Comparison of ENCODE assay signal across 10 cellular contexts in genomic region chr5:43010956-43011355, GRCh38. TPM values are rescaled to one million over a fixed set of nuclear protein-coding genes. Genes with fewer than 3 reads are reported as not detected.
DNase-seq lines count a peak whose midpoint lies in the region; ATAC-seq and TF ChIP-seq lines count a peak whose summit lies in the region.
"Had no signal": no experiment of that assay in that cellular context is flagged by ENCODE, and none has a peak within 500 bp of the region (broad histone marks: within the 10 kb centered on the region; RNA-seq: fewer than 3 reads in every experiment).

No MANE protein-coding gene starts in this region.

- ATAC-seq in left cardiac atrium = no peak

- DNase-seq in left ventricle myocardium inferior (no peak), left cardiac atrium (no peak), NCI-H345 treated with DMSO at 0.1 percent for 48 hours (lab: John Stamatoyannopoulos, UW; ENCODE audit: unreplicated experiment) (peak; percentile 65), fibroblast of pulmonary artery (ENCODE audit: low read depth) (peak; percentile 40), uterus (no peak), SIG-M5 (lab: John Stamatoyannopoulos, UW) (no peak), NCI-H2081 treated with DMSO at 0.1 percent for 48 hours (lab: John Stamatoyannopoulos, UW) (no peak)
- DNase-seq in effector CD4-positive, alpha-beta T cell = no peak
- DNase-seq: cortex of kidney had no signal

- no peaks in the 10 kb centered on the region for H3K9me3 ChIP-seq in left ventricle myocardium inferior (replicated peaks)
- no peaks in the 10 kb centered on the region for H3K9me3 ChIP-seq in uterus
- H3K9me3 ChIP-seq: HAP-1 had no signal

- H3K36me3 ChIP-seq in left ventricle myocardium inferior (no peaks in the 10 kb centered on the region), uterus (no peaks in the 10 kb centered on the region)
- H3K36me3 ChIP-seq: HAP-1 had no signal

- TF ChIP-seq POLR2A in uterus (IDR thresholded peaks at IDR 0.05) = no peak

- peak overlapping the region; percentile 92 for H3K27ac ChIP-seq in left ventricle myocardium inferior (replicated peaks)
- H3K27ac ChIP-seq in uterus = peak overlapping the region; percentile 77 to 90

- no peak overlapping the region for H3K4me3 ChIP-seq in left ventricle myocardium inferior
- H3K4me3 ChIP-seq in fibroblast of pulmonary artery (replicated peaks; ENCODE audit: low read depth, low read length) = no peak overlapping the region
- no peak overlapping the region for H3K4me3 ChIP-seq in uterus
- H3K4me3 ChIP-seq: HAP-1 had no signal

- intact Hi-C loops in left ventricle myocardium inferior (cut with micrococcal nuclease) = no loop called here
- intact Hi-C loops in left cardiac atrium (cut with DNase I) = no loop called here
- intact Hi-C loops in uterus (cut with DNase I; ENCODE audit: low total_unique reads) = no loop called here

- H3K27me3 ChIP-seq in left ventricle myocardium inferior (ENCODE audit: low read depth) (peaks cover 62% of the 10 kb centered on the region), uterus (peaks cover 0 to 4% of the 10 kb centered on the region in 2 donors)

- no peak for TF ChIP-seq CTCF in left ventricle myocardium inferior (IDR thresholded peaks at IDR 0.05; ENCODE audit: borderline replicate concordance)
- no peak for TF ChIP-seq CTCF in fibroblast of pulmonary artery (IDR thresholded peaks at IDR 0.05; ENCODE audit: low read length, missing control alignments)
- no peak for TF ChIP-seq CTCF in uterus (IDR thresholded peaks at IDR 0.05)

- H3K4me1 ChIP-seq in left ventricle myocardium inferior = peaks cover 29% of the 10 kb centered on the region
- H3K4me1 ChIP-seq in uterus = no peaks in the 10 kb centered on the region

RNA-seq across cellular contexts. Expression of gene ANXA2R, which starts 29.2 kb away (rescaled TPM):
- total RNA-seq in left ventricle myocardium inferior (0.82 TPM), left cardiac atrium (1 to 10 TPM; 1.6 to 1.9 TPM), uterus (10 to 100 TPM in 2 of 4 donors, 1 to 10 TPM in 2; 2.4 to 62.8 (median 8.5) TPM)

Comparison
In these comparisons a context has a peak if more than half of its experiments do, and no peak if none do; other contexts are left out.
1. DNase-seq: peak in NCI-H345 treated with DMSO at 0.1 percent for 48 hours (single experiment) and fibroblast of pulmonary artery (single experiment); none in left ventricle myocardium inferior (single experiment), left cardiac atrium (single experiment), uterus (0 of 2), effector CD4-positive, alpha-beta T cell (single experiment), SIG-M5 (single experiment) and NCI-H2081 treated with DMSO at 0.1 percent for 48 hours (single experiment).